11 cellular contexts compared by ENCODE assay signal in the genomic region with DNA sequence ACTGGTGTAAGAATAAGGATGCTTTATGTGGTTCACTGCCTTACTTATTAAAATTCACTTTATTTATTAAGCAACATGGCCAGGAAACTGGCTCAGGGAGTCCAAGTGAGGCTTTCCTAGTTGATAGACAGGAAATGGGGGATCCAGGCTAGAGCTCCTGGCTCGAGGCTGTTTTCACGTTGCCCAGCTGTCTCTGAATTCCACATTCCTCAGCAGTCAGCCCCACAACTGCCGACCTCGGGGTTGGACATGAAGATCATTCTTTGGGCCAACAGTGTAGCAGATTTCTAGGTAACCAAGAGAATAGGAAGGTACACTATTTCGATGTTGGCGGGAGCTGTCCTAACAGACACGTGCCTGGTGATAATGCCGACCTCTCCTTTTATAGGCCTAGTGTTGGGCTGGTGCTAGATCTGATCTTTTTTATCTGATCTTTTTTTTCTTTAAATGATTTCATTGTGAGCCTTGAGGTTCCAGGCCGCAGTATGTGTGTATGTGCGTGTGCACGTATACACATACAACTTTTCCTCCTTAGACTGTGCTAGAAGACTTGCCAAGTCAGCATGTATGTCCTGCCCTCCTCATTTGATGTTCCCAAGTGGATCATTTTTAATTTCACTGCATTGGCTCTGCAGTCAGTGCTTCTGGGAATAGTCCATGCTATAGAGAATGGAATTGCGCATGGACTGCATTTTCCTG.
DNase-seq lines count a peak whose midpoint lies in the region; ATAC-seq and TF ChIP-seq lines count a peak whose summit lies in the region.
"Had no signal": no experiment of that assay in that cellular context is flagged by ENCODE, and none has a peak within 500 bp of the region (broad histone marks: within the 10 kb centered on the region; RNA-seq: fewer than 3 reads in every experiment).

No MANE protein-coding gene starts in this region.

- H3K4me1 Mint-ChIP-seq in stimulated activated naive CD8-positive, alpha-beta T cell treated with anti-CD3 and anti-CD28 coated beads, Interleukin-15, amount 100 ng/mL, for 72 hours, result peaks cover 51% of the 10 kb centered on the region
- peaks cover 24% of the 10 kb centered on the region for H3K4me1 Mint-ChIP-seq in CD14-positive monocyte

- H3K27me3 ChIP-seq in HUES6 (ENCODE audit: control insufficient read depth, insufficient read depth, low read length) (no peaks in the 10 kb centered on the region), adipocyte (replicated peaks; ENCODE audit: control insufficient read depth, insufficient read depth, low read length) (no peaks in the 10 kb centered on the region)
- H3K27me3 ChIP-seq: Peyer's patch had no signal

- H3K9me3 Mint-ChIP-seq in stimulated activated naive CD8-positive, alpha-beta T cell treated with anti-CD3 and anti-CD28 coated beads, Interleukin-15, amount 100 ng/mL, for 72 hours, result no peaks in the 10 kb centered on the region
- H3K9me3 Mint-ChIP-seq in CD14-positive monocyte, result peaks cover 0 to 3% (median 0%) of the 10 kb centered on the region in 7 donors
- H3K9me3 Mint-ChIP-seq: IgD-negative memory B cell had no signal

- no peak for ATAC-seq in stimulated activated naive CD8-positive, alpha-beta T cell treated with anti-CD3 and anti-CD28 coated beads, Interleukin-15, amount 100 ng/mL, for 72 hours
- ATAC-seq in GM21367 (IDR thresholded peaks at IDR 0.05; ENCODE audit: unreplicated experiment), result no peak

- H3K9me3 ChIP-seq in HUES6 (ENCODE audit: control insufficient read depth, insufficient read depth, low read depth, low read length), result no peaks in the 10 kb centered on the region
- no peaks in the 10 kb centered on the region for H3K9me3 ChIP-seq in adipocyte (ENCODE audit: control insufficient read depth, low read length)

- H3K9ac ChIP-seq in HUES6 (ENCODE audit: low read length) (no peak overlapping the region), adipocyte (ENCODE audit: low read length) (peak overlapping the region; percentile 82)

- peak overlapping the region; percentile 86 to 95 for H3K27ac Mint-ChIP-seq in stimulated activated naive CD8-positive, alpha-beta T cell treated with anti-CD3 and anti-CD28 coated beads, Interleukin-15, amount 100 ng/mL, for 72 hours
- peak overlapping the region in 1 of 7 donors; percentile 92 for H3K27ac Mint-ChIP-seq in CD14-positive monocyte

- no peaks in the 10 kb centered on the region for H3K27me3 Mint-ChIP-seq in stimulated activated naive CD8-positive, alpha-beta T cell treated with anti-CD3 and anti-CD28 coated beads, Interleukin-15, amount 100 ng/mL, for 72 hours
- peaks cover 0 to 2% (median 0%) of the 10 kb centered on the region in 3 donors for H3K27me3 Mint-ChIP-seq in CD14-positive monocyte (ENCODE audit: low read depth in 3 of 3)
- H3K27me3 Mint-ChIP-seq: progenitor cell of endocrine pancreas had no signal

- H3K4me3 ChIP-seq in HUES6 (ENCODE audit: low read depth, low read length) (no peak overlapping the region), adipocyte (ENCODE audit: low read length) (peak overlapping the region; percentile 51)

- H3K4me1 ChIP-seq in HUES6 (ENCODE audit: control insufficient read depth, insufficient read depth, low read length) (peaks cover 34% of the 10 kb centered on the region; the same call in 1 of the 2 replicates), adipocyte (ENCODE audit: control insufficient read depth, insufficient read depth, low read length) (peaks cover 25% of the 10 kb centered on the region)

- peak overlapping the region; percentile 31; the same call in 1 of the 2 replicates for H3K27ac ChIP-seq in HUES6 (ENCODE audit: low read depth, low read length)

- TF ChIP-seq CTCF in CD14-positive monocyte (IDR thresholded peaks at IDR 0.05), result no peak

- H3K4me3 Mint-ChIP-seq in stimulated activated naive CD8-positive, alpha-beta T cell treated with anti-CD3 and anti-CD28 coated beads, Interleukin-15, amount 100 ng/mL, for 72 hours, result peak overlapping the region; percentile 52 to 70
- H3K4me3 Mint-ChIP-seq in CD14-positive monocyte, result no peak overlapping the region

- H3K36me3 ChIP-seq in HUES6 (ENCODE audit: control insufficient read depth, insufficient read depth, low read length) (peaks cover 33% of the 10 kb centered on the region), adipocyte (ENCODE audit: control insufficient read depth, insufficient read depth, low read length, severe bottlenecking) (peaks cover 37% of the 10 kb centered on the region)

- no peaks in the 10 kb centered on the region for H3K36me3 Mint-ChIP-seq in CD14-positive monocyte

- intact Hi-C loops in CD14-positive monocyte (cut with micrococcal nuclease), result loop anchor here (10.0 kb wide), 2 partner anchors 186 to 346 kb away; a partner anchor contains a TSS

- DNase-seq in adipocyte (ENCODE audit: low read depth) (no peak), iris pigment epithelial cell (ENCODE audit: low read depth) (peak; percentile 71), NCI-H2029 (lab: John Stamatoyannopoulos, UW) (no peak), NCI-H524 treated with DMSO at 0.1 percent for 48 hours (lab: John Stamatoyannopoulos, UW) (no peak), CD14-positive monocyte (ENCODE audit: low spot score) (no peak)
- DNase-seq in stimulated activated naive CD8-positive, alpha-beta T cell treated with anti-CD3 and anti-CD28 coated beads, Interleukin-15, amount 100 ng/mL, for 72 hours, result no peak

Comparison
In these comparisons a context has a peak if more than half of its experiments do, and no peak if none do; other contexts are left out.
1. H3K4me3 Mint-ChIP-seq: peak in stimulated activated naive CD8-positive, alpha-beta T cell treated with anti-CD3 and anti-CD28 coated beads, Interleukin-15, amount 100 ng/mL, for 72 hours (2 of 2); none in CD14-positive monocyte (0 of 2).